ENCODE assay signal across 15 cellular contexts in the genomic region with DNA sequence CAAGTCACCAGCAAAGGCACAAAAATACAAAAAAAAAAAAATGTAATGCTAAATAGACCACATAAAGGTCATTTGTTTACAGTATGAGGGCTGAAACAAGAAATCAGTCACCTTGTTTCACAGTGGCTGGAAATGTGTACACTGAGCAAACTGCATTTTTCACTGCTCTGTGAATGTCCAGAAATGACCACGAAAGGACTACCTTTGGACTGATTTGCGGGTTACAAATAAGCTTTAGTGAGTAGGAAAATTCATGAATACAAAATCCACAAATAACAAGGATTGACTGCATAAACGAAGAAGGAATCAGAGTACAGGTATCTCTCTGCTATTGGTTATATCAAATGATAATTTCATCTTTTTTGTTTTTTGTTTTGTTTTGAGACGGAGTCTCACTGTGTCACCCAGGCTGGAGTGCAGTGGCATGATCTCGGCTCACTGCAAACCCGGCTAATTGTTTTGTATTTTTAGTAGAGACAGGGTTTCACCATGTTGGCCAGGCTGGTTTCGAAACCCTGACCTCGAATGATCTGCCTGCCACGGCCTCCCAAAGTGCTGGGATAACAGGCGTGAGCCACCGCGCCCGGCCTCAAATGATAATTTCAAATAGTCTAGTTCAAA. TPM values are rescaled to one million over a fixed set of nuclear protein-coding genes. Genes with fewer than 3 reads are reported as not detected.
A peak's percentile ranks its signal among the peaks of the same experiment; 100 is the strongest.
DNase-seq lines count a peak whose midpoint lies in the region; ATAC-seq and TF ChIP-seq lines count a peak whose summit lies in the region.
"Had no signal": no experiment of that assay in that cellular context is flagged by ENCODE, and none has a peak within 500 bp of the region (broad histone marks: within the 10 kb centered on the region; RNA-seq: fewer than 3 reads in every experiment).

No MANE protein-coding gene starts in this region.

- peaks cover 72% of the 10 kb centered on the region for H3K4me1 ChIP-seq in lower lobe of right lung
- peaks cover 0 to 14% (median 5%) of the 10 kb centered on the region in 4 donors for H3K4me1 ChIP-seq in tibial artery
- H3K4me1 ChIP-seq in uterus, result no peaks in the 10 kb centered on the region

- TF ChIP-seq POLR2A in uterus (IDR thresholded peaks at IDR 0.05), result no peak

- H3K27ac ChIP-seq in lower lobe of right lung (peak overlapping the region; percentile 47), tibial artery (no peak overlapping the region), uterus (no peak overlapping the region)

- peaks cover 94% of the 10 kb centered on the region for H3K4me1 Mint-ChIP-seq in stimulated activated naive CD8-positive, alpha-beta T cell treated with anti-CD3 and anti-CD28 coated beads, Interleukin-15, Interleukin-2, amounts not matched to agents 100 ng/mL and 50 ng/mL, for 24 hours (ENCODE audit: low read depth)
- H3K4me1 Mint-ChIP-seq in activated T-helper 1 cell treated with anti-CD3 and anti-CD28 coated beads, Interleukin-12 subunit alpha, Interleukin-12 subunit beta, Interleukin-2, Interleukin-4 antibody, amounts not matched to agents 30 ng/mL and 10 ng/mL and 1 ng/mL, durations not matched to agents 14 hours and 24 hours and 36 hours (ENCODE audit: low read depth), result peaks cover 81% of the 10 kb centered on the region

- DNase-seq in stimulated activated naive CD8-positive, alpha-beta T cell treated with anti-CD3 and anti-CD28 coated beads, Interleukin-15, Interleukin-2, amounts not matched to agents 100 U/mL and 50 U/mL, for 24 hours, result no peak
- DNase-seq in activated T-helper 1 cell treated with anti-CD3 and anti-CD28 coated beads, Interleukin-12 subunit alpha, Interleukin-12 subunit beta, Interleukin-2, Interleukin-4 antibody, amounts not matched to agents 30 ng/mL and 10 ng/mL and 1 ng/mL, durations not matched to agents 14 hours and 24 hours and 36 hours (ENCODE audit: low spot score), result no peak
- no peak for DNase-seq in lower lobe of right lung
- DNase-seq in tibial artery, result no peak
- no peak for DNase-seq in NCI-H2227 (lab: John Stamatoyannopoulos, UW; ENCODE audit: unreplicated experiment)
- DNase-seq in COLO829 (ENCODE audit: low spot score), result no peak
- DNase-seq in uterus, result no peak
- DNase-seq: DMS79 treated with DMSO at 0.1 percent for 48 hours, H9, IMR-90, mammary epithelial cell, NCI-H1417 had no signal

- peak overlapping the region; percentile 81 for H3K27ac Mint-ChIP-seq in stimulated activated naive CD8-positive, alpha-beta T cell treated with anti-CD3 and anti-CD28 coated beads, Interleukin-15, Interleukin-2, amounts not matched to agents 100 ng/mL and 50 ng/mL, for 24 hours
- peak overlapping the region; percentile 77 for H3K27ac Mint-ChIP-seq in activated T-helper 1 cell treated with anti-CD3 and anti-CD28 coated beads, Interleukin-12 subunit alpha, Interleukin-12 subunit beta, Interleukin-2, Interleukin-4 antibody, amounts not matched to agents 30 ng/mL and 10 ng/mL and 1 ng/mL, durations not matched to agents 14 hours and 24 hours and 36 hours
- H3K27ac Mint-ChIP-seq: brain, H9 had no signal

- H3K4me3 ChIP-seq in lower lobe of right lung (no peak overlapping the region), tibial artery (no peak overlapping the region), uterus (no peak overlapping the region)
- H3K4me3 ChIP-seq: skin epidermis had no signal

- H3K36me3 Mint-ChIP-seq in stimulated activated naive CD8-positive, alpha-beta T cell treated with anti-CD3 and anti-CD28 coated beads, Interleukin-15, Interleukin-2, amounts not matched to agents 100 ng/mL and 50 ng/mL, for 24 hours (ENCODE audit: low read depth), result no peaks in the 10 kb centered on the region
- H3K36me3 Mint-ChIP-seq in activated T-helper 1 cell treated with anti-CD3 and anti-CD28 coated beads, Interleukin-12 subunit alpha, Interleukin-12 subunit beta, Interleukin-2, Interleukin-4 antibody, amounts not matched to agents 30 ng/mL and 10 ng/mL and 1 ng/mL, durations not matched to agents 14 hours and 24 hours and 36 hours (ENCODE audit: low read depth), result peaks cover 21% of the 10 kb centered on the region
- H3K36me3 Mint-ChIP-seq: brain had no signal

- H3K9me3 ChIP-seq in lower lobe of right lung (no peaks in the 10 kb centered on the region), tibial artery (no peaks in the 10 kb centered on the region), uterus (no peaks in the 10 kb centered on the region)

- no peaks in the 10 kb centered on the region for H3K9me3 Mint-ChIP-seq in stimulated activated naive CD8-positive, alpha-beta T cell treated with anti-CD3 and anti-CD28 coated beads, Interleukin-15, Interleukin-2, amounts not matched to agents 100 ng/mL and 50 ng/mL, for 24 hours
- no peaks in the 10 kb centered on the region for H3K9me3 Mint-ChIP-seq in activated T-helper 1 cell treated with anti-CD3 and anti-CD28 coated beads, Interleukin-12 subunit alpha, Interleukin-12 subunit beta, Interleukin-2, Interleukin-4 antibody, amounts not matched to agents 30 ng/mL and 10 ng/mL and 1 ng/mL, durations not matched to agents 14 hours and 24 hours and 36 hours
- H3K9me3 Mint-ChIP-seq: H9 had no signal

- ATAC-seq in stimulated activated naive CD8-positive, alpha-beta T cell treated with anti-CD3 and anti-CD28 coated beads, Interleukin-15, Interleukin-2, amounts not matched to agents 100 U/mL and 50 U/mL, for 24 hours, result no peak
- no peak for ATAC-seq in lower lobe of right lung

- intact Hi-C loops in activated T-helper 1 cell treated with anti-CD3 and anti-CD28 coated beads, Interleukin-12 subunit alpha, Interleukin-12 subunit beta, Interleukin-2, Interleukin-4 antibody, amounts not matched to agents 30 ng/mL and 10 ng/mL and 1 ng/mL, durations not matched to agents 14 hours and 24 hours and 36 hours (cut with micrococcal nuclease), result no loop called here
- intact Hi-C loops in lower lobe of right lung (cut with DNase I) (no loop called here), tibial artery (cut with DNase I; ENCODE audit: low total_unique reads) (no loop called here), uterus (cut with DNase I; ENCODE audit: low total_unique reads) (no loop called here)

- H3K27me3 ChIP-seq in lower lobe of right lung (ENCODE audit: low read depth) (no peaks in the 10 kb centered on the region), tibial artery (no peaks in the 10 kb centered on the region), uterus (no peaks in the 10 kb centered on the region)

- H3K36me3 ChIP-seq in lower lobe of right lung (no peaks in the 10 kb centered on the region), tibial artery (no peaks in the 10 kb centered on the region), uterus (no peaks in the 10 kb centered on the region)

- H3K4me3 Mint-ChIP-seq in stimulated activated naive CD8-positive, alpha-beta T cell treated with anti-CD3 and anti-CD28 coated beads, Interleukin-15, Interleukin-2, amounts not matched to agents 100 ng/mL and 50 ng/mL, for 24 hours, result peak overlapping the region; percentile 14
- peak overlapping the region; percentile 40 for H3K4me3 Mint-ChIP-seq in activated T-helper 1 cell treated with anti-CD3 and anti-CD28 coated beads, Interleukin-12 subunit alpha, Interleukin-12 subunit beta, Interleukin-2, Interleukin-4 antibody, amounts not matched to agents 30 ng/mL and 10 ng/mL and 1 ng/mL, durations not matched to agents 14 hours and 24 hours and 36 hours
- H3K4me3 Mint-ChIP-seq: brain, H9 had no signal

- TF ChIP-seq CTCF in lower lobe of right lung (IDR thresholded peaks at IDR 0.05), result no peak
- no peak for TF ChIP-seq CTCF in tibial artery (IDR thresholded peaks at IDR 0.05)
- no peak for TF ChIP-seq CTCF in uterus (IDR thresholded peaks at IDR 0.05)

- no peaks in the 10 kb centered on the region for H3K27me3 Mint-ChIP-seq in stimulated activated naive CD8-positive, alpha-beta T cell treated with anti-CD3 and anti-CD28 coated beads, Interleukin-15, Interleukin-2, amounts not matched to agents 100 ng/mL and 50 ng/mL, for 24 hours
- no peaks in the 10 kb centered on the region for H3K27me3 Mint-ChIP-seq in activated T-helper 1 cell treated with anti-CD3 and anti-CD28 coated beads, Interleukin-12 subunit alpha, Interleukin-12 subunit beta, Interleukin-2, Interleukin-4 antibody, amounts not matched to agents 30 ng/mL and 10 ng/mL and 1 ng/mL, durations not matched to agents 14 hours and 24 hours and 36 hours (ENCODE audit: insufficient read depth)
- H3K27me3 Mint-ChIP-seq: brain had no signal

RNA-seq across cellular contexts. Expression of gene CYTH1, which starts 30.5 kb away (rescaled TPM):
- total RNA-seq in activated T-helper 1 cell treated with anti-CD3 and anti-CD28 coated beads, Interleukin-12 subunit alpha, Interleukin-12 subunit beta, Interleukin-2, Interleukin-4 antibody, amounts not matched to agents 30 ng/mL and 10 ng/mL and 1 ng/mL, durations not matched to agents 14 hours and 24 hours and 36 hours, result 147 TPM in 2 replicates
- 110 TPM for total RNA-seq in lower lobe of right lung
- 10 to 100 TPM in 3 of 4 donors, 1 to 10 TPM in 1; 6.2 to 56.1 (median 44.3) TPM for total RNA-seq in uterus
